In genomic region chr3:116886202-116886893, GRCh38 we compare ENCODE assay signal across 11 cellular contexts.
A peak's percentile ranks its signal among the peaks of the same experiment; 100 is the strongest.
DNase-seq lines count a peak whose midpoint lies in the region; ATAC-seq and TF ChIP-seq lines count a peak whose summit lies in the region.
"Had no signal": no experiment of that assay in that cellular context is flagged by ENCODE, and none has a peak within 500 bp of the region (broad histone marks: within the 10 kb centered on the region; RNA-seq: fewer than 3 reads in every experiment).

No MANE protein-coding gene starts in this region.

- POLR2A ChIA-PET in activated B cell treated with CpG ODN at 0.5 μM for 24 hours (lab: Charles Lee), result no interaction called here
- POLR2A ChIA-PET in activated CD4-positive, alpha-beta memory T cell treated with anti-CD3 and anti-CD28 coated beads, Interleukin-2, amount 10 ng/mL, durations not matched to agents 7 days and 5 days (lab: Charles Lee), result no interaction called here

- no peaks in the 10 kb centered on the region for H3K36me3 Mint-ChIP-seq in activated B cell treated with CpG ODN at 0.5 μM for 24 hours (ENCODE audit: low read depth)
- H3K36me3 Mint-ChIP-seq in activated CD4-positive, alpha-beta memory T cell treated with anti-CD3 and anti-CD28 coated beads, Interleukin-2, amount 10 ng/mL, durations not matched to agents 7 days and 5 days (ENCODE audit: low read depth), result no peaks in the 10 kb centered on the region
- H3K36me3 Mint-ChIP-seq: natural killer cell had no signal

- peak; percentile 93 for ATAC-seq in GM18861 (IDR thresholded peaks at IDR 0.05; ENCODE audit: unreplicated experiment)
- ATAC-seq in GM21619 (IDR thresholded peaks at IDR 0.05; ENCODE audit: unreplicated experiment), result peak; percentile 92
- peak; percentile 94 for ATAC-seq in HG03159 (IDR thresholded peaks at IDR 0.05; ENCODE audit: unreplicated experiment)
- ATAC-seq in activated B cell treated with CpG ODN at 0.5 μM for 24 hours (ENCODE audit: low read depth), result peak; percentile 49
- ATAC-seq: natural killer cell had no signal

- no peaks in the 10 kb centered on the region for H3K27me3 Mint-ChIP-seq in activated B cell treated with CpG ODN at 0.5 μM for 24 hours
- no peaks in the 10 kb centered on the region for H3K27me3 Mint-ChIP-seq in activated CD4-positive, alpha-beta memory T cell treated with anti-CD3 and anti-CD28 coated beads, Interleukin-2, amount 10 ng/mL, durations not matched to agents 7 days and 5 days

- H3K27ac Mint-ChIP-seq in activated B cell treated with CpG ODN at 0.5 μM for 24 hours, result peak overlapping the region; percentile 86
- no peak overlapping the region for H3K27ac Mint-ChIP-seq in activated CD4-positive, alpha-beta memory T cell treated with anti-CD3 and anti-CD28 coated beads, Interleukin-2, amount 10 ng/mL, durations not matched to agents 7 days and 5 days
- H3K27ac Mint-ChIP-seq: natural killer cell had no signal

- CTCF ChIA-PET in activated B cell treated with CpG ODN at 0.5 μM for 24 hours (lab: Charles Lee), result no interaction called here
- CTCF ChIA-PET in activated CD4-positive, alpha-beta memory T cell treated with anti-CD3 and anti-CD28 coated beads, Interleukin-2, amount 10 ng/mL, durations not matched to agents 7 days and 5 days (lab: Charles Lee), result no interaction called here

- TF ChIP-seq CTCF in activated B cell treated with CpG ODN at 0.5 μM for 24 hours (IDR thresholded peaks at IDR 0.05), result no peak

- no peaks in the 10 kb centered on the region for H3K9me3 Mint-ChIP-seq in activated B cell treated with CpG ODN at 0.5 μM for 24 hours
- H3K9me3 Mint-ChIP-seq in activated CD4-positive, alpha-beta memory T cell treated with anti-CD3 and anti-CD28 coated beads, Interleukin-2, amount 10 ng/mL, durations not matched to agents 7 days and 5 days, result no peaks in the 10 kb centered on the region

- DNase-seq in activated B cell treated with CpG ODN at 0.5 μM for 24 hours (no peak), pons (ENCODE audit: low spot score) (no peak), AG08396 (ENCODE audit: low spot score) (no peak), NCI-H1694 treated with DMSO at 0.1 percent for 48 hours (lab: John Stamatoyannopoulos, UW) (no peak)
- DNase-seq in activated CD4-positive, alpha-beta memory T cell treated with anti-CD3 and anti-CD28 coated beads, Interleukin-2, amount 10 ng/mL, durations not matched to agents 7 days and 5 days, result no peak
- DNase-seq: DMS79, natural killer cell, NCI-H1417 had no signal

- H3K4me3 Mint-ChIP-seq in activated B cell treated with CpG ODN at 0.5 μM for 24 hours, result peak overlapping the region; percentile 73
- H3K4me3 Mint-ChIP-seq in activated CD4-positive, alpha-beta memory T cell treated with anti-CD3 and anti-CD28 coated beads, Interleukin-2, amount 10 ng/mL, durations not matched to agents 7 days and 5 days, result no peak overlapping the region
- H3K4me3 Mint-ChIP-seq: natural killer cell had no signal

- intact Hi-C loops in activated B cell treated with CpG ODN at 0.5 μM for 24 hours (cut with micrococcal nuclease), result no loop called here

- H3K4me1 Mint-ChIP-seq in activated B cell treated with CpG ODN at 0.5 μM for 24 hours, result peaks cover 24% of the 10 kb centered on the region
- no peaks in the 10 kb centered on the region for H3K4me1 Mint-ChIP-seq in activated CD4-positive, alpha-beta memory T cell treated with anti-CD3 and anti-CD28 coated beads, Interleukin-2, amount 10 ng/mL, durations not matched to agents 7 days and 5 days
- H3K4me1 Mint-ChIP-seq: natural killer cell had no signal
